24 cellular contexts compared by ENCODE assay signal in the genomic region with DNA sequence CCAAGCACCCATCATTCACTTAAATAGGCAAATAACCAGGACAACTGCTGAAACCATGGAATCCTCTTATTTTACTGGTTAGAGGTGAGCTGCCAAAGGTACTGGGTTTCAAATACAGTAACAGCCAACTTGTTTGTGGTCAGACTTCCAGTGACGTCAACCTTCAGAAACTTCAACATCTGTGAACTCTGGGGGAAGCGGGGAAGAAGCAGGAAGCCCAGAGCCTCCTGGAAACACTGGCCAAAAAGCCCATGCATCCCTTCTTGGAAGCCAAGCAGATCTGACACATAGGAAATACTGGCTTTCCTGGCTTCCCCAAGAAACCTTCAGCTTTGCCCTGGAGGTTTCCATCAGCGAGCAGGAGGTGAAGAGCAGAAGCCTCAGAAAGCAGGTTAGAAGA. TPM values are rescaled to one million over a fixed set of nuclear protein-coding genes. Genes with fewer than 3 reads are reported as not detected.
A peak's percentile ranks its signal among the peaks of the same experiment; 100 is the strongest.
DNase-seq lines count a peak whose midpoint lies in the region; ATAC-seq and TF ChIP-seq lines count a peak whose summit lies in the region.
"Had no signal": no experiment of that assay in that cellular context is flagged by ENCODE, and none has a peak within 500 bp of the region (broad histone marks: within the 10 kb centered on the region; RNA-seq: fewer than 3 reads in every experiment).

No MANE protein-coding gene starts in this region.

- no peaks in the 10 kb centered on the region for H3K79me1 ChIP-seq in mesendoderm (ENCODE audit: low read length)

- no peak overlapping the region for H3K4ac ChIP-seq in mesendoderm (ENCODE audit: low read depth, low read length)

- no peaks in the 10 kb centered on the region for H3K9me3 ChIP-seq in mammary epithelial cell (replicated peaks; ENCODE audit: insufficient read depth, low read length)
- H3K9me3 ChIP-seq: gastrocnemius medialis had no signal

- H3K4me3 ChIP-seq in mammary epithelial cell (replicated peaks in 1 of 3; ENCODE audit: insufficient read depth in 1 of 3, low read depth in 2 of 3, low read length in 3 of 3) (no peak overlapping the region), mesendoderm (ENCODE audit: low read length) (no peak overlapping the region)
- H3K4me3 ChIP-seq: gastrocnemius medialis, smooth muscle cell had no signal

- peaks cover 5% of the 10 kb centered on the region for H3K4me1 ChIP-seq in mammary epithelial cell (ENCODE audit: insufficient read depth, low read length)
- H3K4me1 ChIP-seq in mesendoderm (ENCODE audit: control insufficient read depth, low read depth, low read length) = no peaks in the 10 kb centered on the region
- H3K4me1 ChIP-seq: gastrocnemius medialis had no signal

- H3K36me3 ChIP-seq in mammary epithelial cell (ENCODE audit: insufficient read depth, low read length) = no peaks in the 10 kb centered on the region
- H3K36me3 ChIP-seq in mesendoderm (ENCODE audit: control insufficient read depth, insufficient read depth, low read length) = no peaks in the 10 kb centered on the region
- H3K36me3 ChIP-seq: gastrocnemius medialis had no signal

- ATAC-seq in GM19463 (IDR thresholded peaks at IDR 0.05; ENCODE audit: unreplicated experiment) = no peak
- ATAC-seq: activated naive CD8-positive, alpha-beta T cell treated with anti-CD3 and anti-CD28 coated beads, Interleukin-2, amount 50 U/mL, for 24 hours; gastrocnemius medialis; Right ventricle myocardium inferior had no signal

- dilution Hi-C loops in mammary epithelial cell (cut with HindIII; ENCODE audit: low sequenced_read_pairs) = no loop called here

- no peak overlapping the region for H2BK5ac ChIP-seq in mesendoderm (ENCODE audit: low read length)

- H4K8ac ChIP-seq in mesendoderm (ENCODE audit: low read depth, low read length) = no peak overlapping the region

- no TSS peak for BruUV-seq in mammary epithelial cell (replicated peaks; lab: Mats Ljungman, UMichigan)

- CTCF ChIA-PET in mammary epithelial cell (lab: Charles Lee; ENCODE audit: low non-redundant PET) = interaction anchor here (0.7 kb wide), 1 partner anchor 1155 kb away, joined by 5 read pairs; no protein-coding TSS in a partner anchor

- no peak overlapping the region for H2BK120ac ChIP-seq in mesendoderm (ENCODE audit: low read depth, low read length)

- H2BK15ac ChIP-seq in mesendoderm (replicated peaks; ENCODE audit: low read depth) = no peak overlapping the region

- intact Hi-C loops in mammary epithelial cell (cut with micrococcal nuclease) = no loop called here

- H3K4me2 ChIP-seq in mammary epithelial cell (ENCODE audit: insufficient read depth, low read depth, low read length) (no peak overlapping the region), mesendoderm (ENCODE audit: low read length) (no peak overlapping the region)
- H3K4me2 ChIP-seq: smooth muscle cell had no signal

- H2AFZ ChIP-seq in mammary epithelial cell (ENCODE audit: low read depth, low read length) = no peak overlapping the region

- no peak overlapping the region for H3K18ac ChIP-seq in mesendoderm (ENCODE audit: low read length)

- TF ChIP-seq CTCF in mammary epithelial cell (conservative IDR thresholded peaks at IDR 0.05 in 1 of 2, IDR thresholded peaks at IDR 0.05 in 1 of 2; ENCODE audit: extremely low read depth in 1 of 2, insufficient read depth in 1 of 2, low read depth in 1 of 2, low read length in 2 of 2) = no peak

- no peak overlapping the region for H3K56ac ChIP-seq in mesendoderm (ENCODE audit: low read length)

- peak; percentile 88 for DNase-seq in Daoy (ENCODE audit: low read depth)
- DNase-seq in M059J (ENCODE audit: low read depth) = peak; percentile 89
- peak; percentile 52 for DNase-seq in mammary epithelial cell
- no peak for DNase-seq in mesendoderm
- DNase-seq in NCI-H2107 (lab: John Stamatoyannopoulos, UW) = no peak
- DNase-seq in putamen (ENCODE audit: low spot score) = no peak
- DNase-seq in activated CD4-positive, alpha-beta T cell treated with anti-CD3 and anti-CD28 coated beads for 1 hour = no peak
- DNase-seq: activated CD4-positive, alpha-beta memory T cell treated with anti-CD3 and anti-CD28 coated beads for 36 hours; activated CD4-positive, CD25-positive, alpha-beta regulatory T cell; activated effector memory CD4-positive, alpha-beta T cell treated with Interleukin-2 at 50 U/mL for 16 hours; activated naive CD8-positive, alpha-beta T cell treated with anti-CD3 and anti-CD28 coated beads, Interleukin-2, amount 50 U/mL, for 24 hours; caudate nucleus; gastrocnemius medialis; H7; MV-4-11; NCI-H2227 treated with DMSO at 0.1 percent for 48 hours; NCI-H774; stimulated activated CD4-positive, alpha-beta T cell treated with anti-CD3 and anti-CD28 coated beads, Interleukin-2, amount 100 ng/mL, for 48 hours; stimulated activated naive CD4-positive, alpha-beta T cell treated with Interleukin-2 at 50 U/mL for 16 hours; T-helper 9 cell had no signal

- H3K9ac ChIP-seq in mammary epithelial cell (ENCODE audit: insufficient read depth, low read length) (no peak overlapping the region), mesendoderm (ENCODE audit: low read length) (no peak overlapping the region)

- H2AK5ac ChIP-seq in mesendoderm (ENCODE audit: low read length) = no peak overlapping the region

- in situ Hi-C loops in mammary epithelial cell (cut with MboI; ENCODE audit: low sequenced_read_pairs in 2 of 2) = no loop called here

- H3K27ac ChIP-seq in mammary epithelial cell (ENCODE audit: insufficient read depth, low read depth, low read length) = no peak overlapping the region
- H3K27ac ChIP-seq in mesendoderm (ENCODE audit: low read depth, low read length) = no peak overlapping the region
- H3K27ac ChIP-seq: gastrocnemius medialis had no signal

- WGBS in mammary epithelial cell (ENCODE audit: low coverage, missing lambda C conversion rate) = 87% methylated on average over 3 of the region's 3 CpGs
- no CpG with 5 or more reads among the region's 3 CpGs for WGBS in mesendoderm (ENCODE audit: extremely low coverage, insufficient coverage, low lambda C conversion rate)

- no peak overlapping the region for H4K5ac ChIP-seq in mesendoderm (ENCODE audit: low read length)

- H4K20me1 ChIP-seq in mammary epithelial cell (ENCODE audit: insufficient read depth, low read length) = no peaks in the 10 kb centered on the region

- peaks cover 7% of the 10 kb centered on the region for H3K27me3 ChIP-seq in mammary epithelial cell (ENCODE audit: insufficient read depth, low read length)
- peaks cover 2% of the 10 kb centered on the region for H3K27me3 ChIP-seq in mesendoderm (ENCODE audit: insufficient read depth, low read length, poor library complexity)

- no peaks in the 10 kb centered on the region for H3K79me2 ChIP-seq in mammary epithelial cell (ENCODE audit: insufficient read depth, low read length)
- no peaks in the 10 kb centered on the region for H3K79me2 ChIP-seq in mesendoderm (ENCODE audit: control insufficient read depth, insufficient read depth, low read length)

- peak overlapping the region; percentile 1 for H3K23ac ChIP-seq in mesendoderm (ENCODE audit: low read length)

RNA-seq across cellular contexts. Expression of a gene that starts 4.9 kb away (rescaled TPM):
- total RNA-seq in Daoy (2014; rRNA removed; shearing (Covaris generic)) = 0.03 TPM in 1 of 2 replicates, not detected in the other
- 0.05 TPM in 2 replicates for total RNA-seq in M059J (2014; rRNA removed; shearing (Covaris generic))
- total RNA-seq in mammary epithelial cell = under 1 TPM in 1 of 2 donors, not detected in 1; under 0.01 TPM
- polyA plus RNA-seq in mammary epithelial cell = 0.02 TPM
- polyA minus RNA-seq in mammary epithelial cell = not detected
- polyA plus RNA-seq in mesendoderm (2013, experiment 1 of 2) = 0.10 TPM
- polyA plus RNA-seq in mesendoderm (2013, experiment 2 of 2) = 0.14 TPM
- total RNA-seq: activated CD4-positive, alpha-beta memory T cell treated with anti-CD3 and anti-CD28 coated beads for 36 hours; lung microvascular endothelial cell had no signal
- polyA plus RNA-seq: smooth muscle cell had no signal

RNA-seq across cellular contexts. Expression of a gene that starts 52.2 kb away (rescaled TPM):
- 42.7 and 43.9 TPM in 2 replicates for total RNA-seq in Daoy (2014; rRNA removed; shearing (Covaris generic))
- total RNA-seq in M059J (2014; rRNA removed; shearing (Covaris generic)) = 44.0 and 56.8 TPM in 2 replicates
- 10 to 100 TPM; 33.1 to 70.3 TPM for total RNA-seq in mammary epithelial cell
- polyA plus RNA-seq in mammary epithelial cell = 39.4 TPM
- polyA minus RNA-seq in mammary epithelial cell = 82.8 TPM
- polyA plus RNA-seq in mesendoderm (2013, experiment 1 of 2) = 28.2 TPM
- polyA plus RNA-seq in mesendoderm (2013, experiment 2 of 2) = 27.8 TPM

Comparison
In these comparisons a context has a peak if more than half of its experiments do, and no peak if none do; other contexts are left out.
1. DNase-seq: peak in Daoy (single experiment), M059J (single experiment) and mammary epithelial cell (single experiment); none in mesendoderm (single experiment), NCI-H2107 (single experiment), putamen (single experiment) and activated CD4-positive, alpha-beta T cell treated with anti-CD3 and anti-CD28 coated beads for 1 hour (single experiment).